Comparison of ENCODE assay signal across 8 cellular contexts in the genomic region with DNA sequence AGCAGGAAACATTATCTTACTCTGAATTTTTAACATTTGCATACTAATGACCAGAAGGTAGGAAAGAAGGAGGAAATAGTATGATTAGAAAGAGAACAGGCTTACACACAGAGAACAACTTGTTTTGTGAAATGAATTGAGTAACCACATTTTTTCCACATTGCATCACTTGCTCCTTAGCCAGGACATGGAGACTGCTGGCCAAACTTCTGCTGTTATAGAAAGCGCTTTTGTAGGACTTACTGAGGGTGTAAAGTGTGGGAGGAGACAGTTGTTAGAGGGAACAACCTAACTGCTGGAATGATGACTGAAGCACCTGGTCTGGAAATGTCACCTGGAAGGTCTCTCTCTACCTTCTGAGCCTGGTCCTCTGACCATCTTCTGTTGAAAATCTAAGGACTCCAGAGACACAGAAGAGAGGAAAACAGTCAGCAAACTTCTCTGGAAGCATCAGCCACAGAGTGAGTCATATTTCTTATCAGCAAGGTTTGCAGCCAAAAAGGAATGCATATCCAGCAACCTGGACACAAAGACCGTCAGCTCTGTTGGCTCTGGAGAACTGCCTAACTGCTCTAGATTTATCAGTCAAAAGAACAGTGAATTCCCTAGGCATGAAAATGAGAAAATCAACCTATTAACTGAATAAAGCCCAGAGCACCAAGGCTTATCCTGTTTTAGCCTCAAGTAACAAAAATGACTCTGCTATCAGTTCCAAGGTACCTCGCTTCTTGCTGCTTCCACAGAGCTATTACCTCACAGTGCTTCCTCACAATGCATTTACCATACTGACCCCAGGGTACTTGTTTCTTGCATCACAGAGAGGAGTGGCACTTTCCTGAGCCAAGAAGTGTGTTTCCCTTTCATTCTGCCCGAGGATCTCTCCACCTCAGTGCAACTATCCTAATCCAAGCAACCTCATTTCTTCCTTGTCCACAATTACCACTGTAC.
DNase-seq lines count a peak whose midpoint lies in the region; ATAC-seq lines count a peak whose summit lies in the region.

No MANE protein-coding gene starts in this region.

- DNase-seq in Daoy (ENCODE audit: low read depth) (peak; percentile 74), RPMI7951 (ENCODE audit: low read depth) (peak; percentile 88), fibroblast of gingiva (ENCODE audit: low read depth) (peak; percentile 88), non-pigmented ciliary epithelial cell (ENCODE audit: low read depth) (peak; percentile 88), RPMI8226 (no peak), NCI-H2227 (lab: John Stamatoyannopoulos, UW; ENCODE audit: unreplicated experiment) (no peak)

- ATAC-seq in GM18520 (IDR thresholded peaks at IDR 0.05; ENCODE audit: unreplicated experiment), result no peak
- no peak for ATAC-seq in GM21447 (IDR thresholded peaks at IDR 0.05; ENCODE audit: unreplicated experiment)

Comparison
In these comparisons a context has a peak if more than half of its experiments do, and no peak if none do; other contexts are left out.
1. DNase-seq: peak in Daoy (single experiment), RPMI7951 (single experiment), fibroblast of gingiva (single experiment) and non-pigmented ciliary epithelial cell (single experiment); none in RPMI8226 (single experiment) and NCI-H2227 (single experiment).